19 cellular contexts compared by ENCODE assay signal in the genomic region with DNA sequence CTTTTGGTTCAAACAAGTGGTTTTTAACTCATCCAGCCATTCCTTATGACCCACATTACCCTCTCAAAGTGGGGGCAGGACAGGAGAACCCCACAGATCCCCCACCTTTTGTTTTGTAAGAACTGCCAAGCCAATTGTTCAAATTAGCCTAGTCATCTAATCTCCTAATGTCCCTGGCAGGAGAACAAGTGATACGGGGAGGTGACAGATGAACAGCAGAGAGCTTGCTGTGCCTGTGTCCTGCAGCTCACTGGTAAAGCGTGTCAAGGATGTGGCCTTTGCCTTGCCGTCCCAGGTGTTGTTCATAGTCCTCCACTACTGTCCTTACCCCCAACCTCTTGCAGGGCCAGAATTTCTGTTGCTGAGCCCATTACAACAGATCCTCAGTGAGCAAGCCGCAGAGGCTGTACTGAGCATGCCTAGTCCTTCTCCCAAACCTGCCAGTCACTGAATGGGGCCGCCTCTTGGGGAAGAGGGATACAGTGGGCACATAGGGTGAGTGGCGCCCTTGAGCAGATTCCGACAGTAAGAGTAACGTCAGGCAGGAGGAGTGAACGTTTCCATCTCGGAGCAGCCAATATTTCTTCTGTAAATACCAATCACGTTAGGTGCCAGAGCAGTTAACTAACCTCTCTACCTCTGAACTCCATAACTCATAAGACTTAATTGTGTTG.
A peak's percentile ranks its signal among the peaks of the same experiment; 100 is the strongest.
DNase-seq lines count a peak whose midpoint lies in the region; ATAC-seq and TF ChIP-seq lines count a peak whose summit lies in the region.
"Had no signal": no experiment of that assay in that cellular context is flagged by ENCODE, and none has a peak within 500 bp of the region (broad histone marks: within the 10 kb centered on the region; RNA-seq: fewer than 3 reads in every experiment).

No MANE protein-coding gene starts in this region.

- H3K27me3 Mint-ChIP-seq in stimulated activated naive B cell treated with anti-CD40 and anti-IgM and Interleukin-4, amounts not matched to agents 10 μg/mL and 1 μg/mL and 100 μg/mL, for 72 hours: no peaks in the 10 kb centered on the region
- H3K27me3 Mint-ChIP-seq: activated CD4-positive, alpha-beta T cell treated with anti-CD3 and anti-CD28 coated beads for 36 hours had no signal

- H3K9me2 ChIP-seq in HCT116 (ENCODE audit: insufficient read depth): no peaks in the 10 kb centered on the region

- no peak overlapping the region for H3K9ac ChIP-seq in HCT116 (ENCODE audit: low read length)

- DNase-seq in HCT116 (ENCODE audit: low read depth, low spot score): peak; percentile 10
- DNase-seq in caudate nucleus (lab: John Stamatoyannopoulos, UW): peak in 14 of 61 donors; percentile 2 to 67 (median 18)
- no peak for DNase-seq in right atrium auricular region (ENCODE audit: low spot score)
- no peak for DNase-seq in stimulated activated naive B cell treated with anti-CD40 and anti-IgM and Interleukin-4, amounts not matched to agents 10 μg/mL and 1 μg/mL and 100 μg/mL, for 72 hours
- DNase-seq in NCI-H2196 treated with DMSO at 0.1 percent for 48 hours (lab: John Stamatoyannopoulos, UW; ENCODE audit: unreplicated experiment): no peak
- DNase-seq in MV-4-11 (lab: John Stamatoyannopoulos, UW): no peak
- DNase-seq: activated CD4-positive, alpha-beta T cell treated with anti-CD3 and anti-CD28 coated beads for 36 hours; activated CD8-positive, alpha-beta memory T cell treated with anti-CD3 and anti-CD28 coated beads, Interleukin-2, amount 50 U/mL, for 4 hours; activated gamma-delta T cell treated with Interleukin-2 at 50 U/mL for 16 hours; brain microvascular endothelial cell; effector CD4-positive, alpha-beta T cell; NCI-H1930; NCI-H524 treated with DMSO at 0.1 percent for 48 hours; stimulated activated CD4-positive, alpha-beta T cell treated with anti-CD3 and anti-CD28 coated beads, Interleukin-15, amount 100 ng/mL, for 24 hours; T1000 had no signal

- no peak overlapping the region for H3K4me3 Mint-ChIP-seq in stimulated activated naive B cell treated with anti-CD40 and anti-IgM and Interleukin-4, amounts not matched to agents 10 μg/mL and 1 μg/mL and 100 μg/mL, for 72 hours
- H3K4me3 Mint-ChIP-seq: activated CD4-positive, alpha-beta T cell treated with anti-CD3 and anti-CD28 coated beads for 36 hours had no signal

- H3K4me2 ChIP-seq in HCT116 (ENCODE audit: low read length): peak overlapping the region; percentile 45

- H3K36me3 ChIP-seq in HCT116 (ENCODE audit: control insufficient read depth in 1 of 2, insufficient read depth in 2 of 2, low read length in 2 of 2): no peaks in the 10 kb centered on the region
- no peaks in the 10 kb centered on the region for H3K36me3 ChIP-seq in right atrium auricular region
- H3K36me3 ChIP-seq: brain microvascular endothelial cell had no signal

- RAD21 ChIA-PET in HCT116 (lab: Charles Lee; ENCODE audit: low non-redundant PET in 1 of 2, low total read pairs in 2 of 2, uncharacterized antibody in 2 of 2, unreplicated experiment in 2 of 2): no interaction called here

- POLR2A ChIA-PET in HCT116 (lab: Charles Lee): no interaction called here

- peak overlapping the region; percentile 89 for H3K27ac Mint-ChIP-seq in stimulated activated naive B cell treated with anti-CD40 and anti-IgM and Interleukin-4, amounts not matched to agents 10 μg/mL and 1 μg/mL and 100 μg/mL, for 72 hours
- H3K27ac Mint-ChIP-seq: activated CD4-positive, alpha-beta T cell treated with anti-CD3 and anti-CD28 coated beads for 36 hours had no signal

- H3K27me3 ChIP-seq in HCT116 (ENCODE audit: insufficient read depth, low read length) (no peaks in the 10 kb centered on the region; the same call in 1 of the 2 replicates), right atrium auricular region (no peaks in the 10 kb centered on the region)
- H3K27me3 ChIP-seq: brain microvascular endothelial cell had no signal

- H3K79me2 ChIP-seq in HCT116 (ENCODE audit: insufficient read depth, low read length): no peaks in the 10 kb centered on the region

- H3K4me1 ChIP-seq in HCT116 (ENCODE audit: control insufficient read depth in 1 of 2, insufficient read depth in 2 of 2, low read length in 2 of 2) (no peaks in the 10 kb centered on the region), right atrium auricular region (peaks cover 0 to 56% of the 10 kb centered on the region in 2 donors)

- TF ChIP-seq CTCF in HCT116 (IDR thresholded peaks at IDR 0.05 in 2 of 3, conservative IDR thresholded peaks at IDR 0.05 in 1 of 3; ENCODE audit: borderline replicate concordance in 1 of 3, insufficient read depth in 1 of 3, low read depth in 2 of 3, low read length in 2 of 3) (no peak), right atrium auricular region (IDR thresholded peaks at IDR 0.05) (no peak)

- peak; percentile 97 for ATAC-seq in HCT116
- ATAC-seq in stimulated activated naive B cell treated with anti-CD40 and anti-IgM and Interleukin-4, amounts not matched to agents 10 μg/mL and 1 μg/mL and 100 μg/mL, for 72 hours (replicated peaks): no peak
- ATAC-seq in HG03354 (IDR thresholded peaks at IDR 0.05; ENCODE audit: poor library complexity, severe bottlenecking, unreplicated experiment): no peak
- ATAC-seq in GM18502 (IDR thresholded peaks at IDR 0.05; ENCODE audit: poor library complexity, unreplicated experiment): no peak
- ATAC-seq: activated CD4-positive, alpha-beta T cell treated with anti-CD3 and anti-CD28 coated beads for 36 hours; left lobe of liver had no signal

- H3K4me3 ChIP-seq in HCT116 (replicated peaks in 1 of 2; ENCODE audit: low read depth in 1 of 2, low read length in 2 of 2): no peak overlapping the region
- H3K4me3 ChIP-seq in right atrium auricular region: no peak overlapping the region
- H3K4me3 ChIP-seq: SK-N-MC had no signal

- H3K9me3 ChIP-seq in HCT116 (ENCODE audit: control insufficient read depth in 1 of 2, insufficient read depth in 1 of 2, low read depth in 1 of 2, low read length in 2 of 2) (no peaks in the 10 kb centered on the region), right atrium auricular region (no peaks in the 10 kb centered on the region)

- intact Hi-C loops in HCT116 (cut with micrococcal nuclease): no loop called here

- peaks cover 10 to 11% of the 10 kb centered on the region in 2 donors for H3K36me3 Mint-ChIP-seq in stimulated activated naive B cell treated with anti-CD40 and anti-IgM and Interleukin-4, amounts not matched to agents 10 μg/mL and 1 μg/mL and 100 μg/mL, for 72 hours

- CTCF ChIA-PET in HCT116 (lab: Charles Lee): no interaction called here

- TF ChIP-seq POLR2A in HCT116 (IDR thresholded peaks at IDR 0.05; ENCODE audit: borderline replicate concordance, extremely low read depth, insufficient read depth, insufficient read length): no peak

- no peak overlapping the region for H2AFZ ChIP-seq in HCT116 (ENCODE audit: low read depth, low read length, poor library complexity, severe bottlenecking)

- no peaks in the 10 kb centered on the region for H4K20me1 ChIP-seq in HCT116 (ENCODE audit: insufficient read depth)

- H3K9me3 Mint-ChIP-seq in stimulated activated naive B cell treated with anti-CD40 and anti-IgM and Interleukin-4, amounts not matched to agents 10 μg/mL and 1 μg/mL and 100 μg/mL, for 72 hours: no peaks in the 10 kb centered on the region

- peaks cover 53 to 79% of the 10 kb centered on the region in 2 donors for H3K4me1 Mint-ChIP-seq in stimulated activated naive B cell treated with anti-CD40 and anti-IgM and Interleukin-4, amounts not matched to agents 10 μg/mL and 1 μg/mL and 100 μg/mL, for 72 hours

- BruUV-seq in HCT116 (replicated peaks; lab: Mats Ljungman, UMichigan): no TSS peak

- TF ChIP-seq RAD21 in HCT116 (IDR thresholded peaks at IDR 0.05; ENCODE audit: low read depth): no peak

- H3K27ac ChIP-seq in HCT116 (ENCODE audit: low read depth, low read length) (no peak overlapping the region), caudate nucleus (ENCODE audit: low read depth, low read length) (peak overlapping the region; percentile 30), right atrium auricular region (peak overlapping the region; percentile 74 to 80)
- H3K27ac ChIP-seq: brain microvascular endothelial cell, SK-N-MC had no signal

TF ChIP-seq in HCT116, 20 proteins besides CTCF, POLR2A, EP300 and RAD21 (continues in another document):
- TF ChIP-seq ZFX (IDR thresholded peaks at IDR 0.05) (no peak), YY1 (IDR thresholded peaks at IDR 0.05; ENCODE audit: extremely low read depth, insufficient replicate concordance, low read depth, low read length) (no peak), EZH2 (IDR thresholded peaks at IDR 0.05) (no peak), JUND (IDR thresholded peaks at IDR 0.05) (no peak), ZNF274 (IDR thresholded peaks at IDR 0.05; ENCODE audit: low read depth, low read length) (no peak), FOSL1 (IDR thresholded peaks at IDR 0.05; ENCODE audit: low read depth) (no peak), SRF (IDR thresholded peaks at IDR 0.05; ENCODE audit: low read depth) (no peak), CEBPB (IDR thresholded peaks at IDR 0.05; ENCODE audit: low read depth) (no peak), EGR1 (IDR thresholded peaks at IDR 0.05; ENCODE audit: low read depth) (no peak)
- TF ChIP-seq, protein P1, sequence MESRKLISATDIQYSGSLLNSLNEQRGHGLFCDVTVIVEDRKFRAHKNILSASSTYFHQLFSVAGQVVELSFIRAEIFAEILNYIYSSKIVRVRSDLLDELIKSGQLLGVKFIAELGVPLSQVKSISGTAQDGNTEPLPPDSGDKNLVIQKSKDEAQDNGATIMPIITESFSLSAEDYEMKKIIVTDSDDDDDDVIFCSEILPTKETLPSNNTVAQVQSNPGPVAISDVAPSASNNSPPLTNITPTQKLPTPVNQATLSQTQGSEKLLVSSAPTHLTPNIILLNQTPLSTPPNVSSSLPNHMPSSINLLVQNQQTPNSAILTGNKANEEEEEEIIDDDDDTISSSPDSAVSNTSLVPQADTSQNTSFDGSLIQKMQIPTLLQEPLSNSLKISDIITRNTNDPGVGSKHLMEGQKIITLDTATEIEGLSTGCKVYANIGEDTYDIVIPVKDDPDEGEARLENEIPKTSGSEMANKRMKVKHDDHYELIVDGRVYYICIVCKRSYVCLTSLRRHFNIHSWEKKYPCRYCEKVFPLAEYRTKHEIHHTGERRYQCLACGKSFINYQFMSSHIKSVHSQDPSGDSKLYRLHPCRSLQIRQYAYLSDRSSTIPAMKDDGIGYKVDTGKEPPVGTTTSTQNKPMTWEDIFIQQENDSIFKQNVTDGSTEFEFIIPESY (IDR thresholded peaks at IDR 0.05; ENCODE audit: extremely low read depth, insufficient replicate concordance, low read length): no peak
